In genomic region chr9:137721899-137722298, GRCh38 we compare ENCODE assay signal across 13 cellular contexts.
DNase-seq lines count a peak whose midpoint lies in the region; ATAC-seq, FAIRE-seq and TF ChIP-seq lines count a peak whose summit lies in the region.
"Had no signal": no experiment of that assay in that cellular context is flagged by ENCODE, and none has a peak within 500 bp of the region (broad histone marks: within the 10 kb centered on the region; RNA-seq: fewer than 3 reads in every experiment).

No MANE protein-coding gene starts in this region.

- H3K27me3 Mint-ChIP-seq in T-cell (no peaks in the 10 kb centered on the region), nephron progenitor cell (ENCODE audit: low read depth, poor library complexity) (peaks cover 8% of the 10 kb centered on the region)

- POLR2A ChIA-PET in T-cell (lab: Charles Lee), result no interaction called here
- POLR2A ChIA-PET in GM12878 (lab: Charles Lee), result no interaction called here
- POLR2A ChIA-PET in PC-9 (lab: Charles Lee; ENCODE audit: unreplicated experiment), result no interaction called here

- no peak overlapping the region for H3K9ac ChIP-seq in GM12878 (ENCODE audit: control insufficient read depth, insufficient read depth, low read length)

- no peaks in the 10 kb centered on the region for H3K27me3 ChIP-seq in GM12878 (replicated peaks in 1 of 2; ENCODE audit: control insufficient read depth in 2 of 2, insufficient read depth in 2 of 2, low read length in 1 of 2)
- H3K27me3 ChIP-seq in PC-9 (ENCODE audit: insufficient read depth, low read depth), result no peaks in the 10 kb centered on the region
- H3K27me3 ChIP-seq: right atrium auricular region, testis had no signal

- peak overlapping the region; percentile 90 to 96 for H3K27ac Mint-ChIP-seq in T-cell
- H3K27ac Mint-ChIP-seq in nephron progenitor cell, result peak overlapping the region; percentile 98

- no peak for TF ChIP-seq EP300 in GM12878 (IDR thresholded peaks at IDR 0.05; ENCODE audit: borderline replicate concordance in 1 of 2, control insufficient read depth in 1 of 2, low read depth in 2 of 2, low read length in 2 of 2)

- peaks cover 15% of the 10 kb centered on the region for H3K79me2 ChIP-seq in GM12878 (ENCODE audit: control insufficient read depth, insufficient read depth, low read length)
- H3K79me2 ChIP-seq in PC-9 (ENCODE audit: low read depth), result peaks cover 28% of the 10 kb centered on the region

- H2AFZ ChIP-seq in GM12878 (ENCODE audit: control insufficient read depth, low read depth, low read length) (no peak overlapping the region), PC-9 (no peak overlapping the region)

- H3K4me3 Mint-ChIP-seq in T-cell, result peak overlapping the region; percentile 44 to 72 (median 56)
- H3K4me3 Mint-ChIP-seq in nephron progenitor cell, result no peak overlapping the region

- H3K27ac ChIP-seq in GM12878 (ENCODE audit: control insufficient read depth, insufficient read depth) (no peak overlapping the region; the same call in 1 of the 2 replicates), PC-9 (no peak overlapping the region)
- H3K27ac ChIP-seq: right atrium auricular region, testis, WERI-Rb-1 had no signal

- CTCF ChIA-PET in T-cell (lab: Charles Lee) (no interaction called here), GM12878 (lab: Yijun Ruan, JAX) (interaction anchor here (0.7 to 1.0 kb wide), 3 partner anchors 49 to 280 kb away, joined by 3 to 4 read pairs (median 4); no protein-coding TSS in a partner anchor), PC-9 (lab: Charles Lee) (no interaction called here)

- peaks cover 3 to 13% (median 4%) of the 10 kb centered on the region in 3 donors for H3K9me3 Mint-ChIP-seq in T-cell
- peaks cover 48% of the 10 kb centered on the region for H3K9me3 Mint-ChIP-seq in nephron progenitor cell

- ATAC-seq in activated CD4-positive, CD25-positive, alpha-beta regulatory T cell treated with anti-CD3 and anti-CD28 coated beads, Interleukin-2, amount 50 U/mL, for 24 hours, result peak; percentile 2 to 32
- ATAC-seq in T-cell (replicated peaks in 1 of 4) (peak; percentile 46 to 66 (median 49)), GM12878 (no peak)

- RAD21 ChIA-PET in GM12878 (lab: Charles Lee; ENCODE audit: unreplicated experiment), result no interaction called here

- peaks cover 8 to 15% of the 10 kb centered on the region in 2 experiments; a peak in 3 of 4 replicates for H3K36me3 ChIP-seq in GM12878 (ENCODE audit: control insufficient read depth in 2 of 2, insufficient read depth in 2 of 2, low read length in 1 of 2)
- no peaks in the 10 kb centered on the region; the same call in 1 of the 2 replicates for H3K36me3 ChIP-seq in PC-9 (ENCODE audit: low read depth)

- TF ChIP-seq RAD21 in GM12878 (IDR thresholded peaks at IDR 0.05; ENCODE audit: insufficient read depth, low read depth, low read length), result peak; percentile 43; the same call in 1 of the 2 replicates

- peaks cover 5% of the 10 kb centered on the region; the same call in 1 of the 3 replicates for H3K9me3 ChIP-seq in GM12878 (replicated peaks; ENCODE audit: control insufficient read depth, insufficient read depth, low read length)
- H3K9me3 ChIP-seq in PC-9 (ENCODE audit: insufficient read depth, low read depth), result no peaks in the 10 kb centered on the region
- H3K9me3 ChIP-seq: testis had no signal

- peaks cover 4% of the 10 kb centered on the region; the same call in 1 of the 2 replicates for H3F3A ChIP-seq in PC-9 (ENCODE audit: insufficient read depth, low read depth)

- no peaks in the 10 kb centered on the region for H3K9me2 ChIP-seq in PC-9 (ENCODE audit: insufficient read depth)

- peak in 2 of 3 experiments; percentile 15 to 25; a peak in 1 of 6 replicates for TF ChIP-seq CTCF in GM12878 (IDR thresholded peaks at IDR 0.05 in 2 of 3, conservative IDR thresholded peaks at IDR 0.05 in 1 of 3; ENCODE audit: control insufficient read depth in 2 of 3, extremely low read depth in 1 of 3, insufficient read depth in 1 of 3, low read depth in 3 of 3, low read length in 3 of 3)
- no peak for TF ChIP-seq CTCF in nephron progenitor cell (IDR thresholded peaks at IDR 0.05)
- TF ChIP-seq CTCF in PC-9 (conservative IDR thresholded peaks at IDR 0.05), result no peak

- no peak for DNase-seq in activated CD4-positive, CD25-positive, alpha-beta regulatory T cell treated with anti-CD3 and anti-CD28 coated beads, Interleukin-2, amount 50 U/mL, for 72 hours
- DNase-seq in T-cell (peak in 20 of 34 experiments; percentile 24 to 56 (median 43)), GM12878 (ENCODE audit: low read depth, low spot score) (no peak), nephron progenitor cell (no peak), NCI-H345 treated with DMSO at 0.1 percent for 48 hours (lab: John Stamatoyannopoulos, UW; ENCODE audit: unreplicated experiment) (no peak), PC-9 (no peak), NCI-H2196 treated with DMSO at 0.1 percent for 48 hours (lab: John Stamatoyannopoulos, UW; ENCODE audit: unreplicated experiment) (no peak)
- DNase-seq: DMS153, NCI-H2227 treated with DMSO at 0.1 percent for 48 hours, testis, WERI-Rb-1 had no signal

- TF ChIP-seq POLR2A in GM12878 (IDR thresholded peaks at IDR 0.05; ENCODE audit: low read depth, low read length), result no peak

- FAIRE-seq in GM12878 (lab: Jason Lieb, UNC), result no peak

- SMC1A ChIA-PET in GM12878 (lab: Charles Lee; ENCODE audit: uncharacterized antibody, unreplicated experiment), result no interaction called here

- no peaks in the 10 kb centered on the region for H3K4me1 ChIP-seq in GM12878 (ENCODE audit: control insufficient read depth, insufficient read depth, low read length)
- H3K4me1 ChIP-seq in PC-9 (replicated peaks; ENCODE audit: insufficient read depth), result no peaks in the 10 kb centered on the region
- H3K4me1 ChIP-seq: testis had no signal

- H4K20me1 ChIP-seq in GM12878 (ENCODE audit: control insufficient read depth, insufficient read depth), result no peaks in the 10 kb centered on the region
- no peaks in the 10 kb centered on the region; the same call in none of the 2 replicates for H4K20me1 ChIP-seq in PC-9 (ENCODE audit: insufficient read depth)

- H3K4me1 Mint-ChIP-seq in T-cell (peaks cover 52 to 54% (median 53%) of the 10 kb centered on the region in 3 donors), nephron progenitor cell (peaks cover 22% of the 10 kb centered on the region)

- intact Hi-C loops in GM12878 (cut with micrococcal nuclease; ENCODE audit: unreplicated experiment), result no loop called here
- intact Hi-C loops in PC-9 (cut with micrococcal nuclease; ENCODE audit: unreplicated experiment), result no loop called here

- peaks cover 67% of the 10 kb centered on the region for H3K36me3 Mint-ChIP-seq in T-cell
- peaks cover 86% of the 10 kb centered on the region for H3K36me3 Mint-ChIP-seq in nephron progenitor cell (ENCODE audit: low read depth)

- WGBS in GM12878 (ENCODE audit: insufficient coverage, insufficient replicate concordance, low lambda C conversion rate, missing lambda C conversion rate), result 96% methylated on average over 5 of the region's 5 CpGs

- no TSS peak for BruUV-seq in GM12878 (replicated peaks; lab: Mats Ljungman, UMichigan)
- no TSS peak for BruUV-seq in PC-9 (replicated peaks; lab: Mats Ljungman, UMichigan)

- in situ Hi-C loops in GM12878 (cut with MboI), result no loop called here

- H3K4me3 ChIP-seq in GM12878, result no peak overlapping the region
- H3K4me3 ChIP-seq in PC-9, result no peak overlapping the region
- H3K4me3 ChIP-seq: right atrium auricular region, testis had no signal

- H3K4me2 ChIP-seq in GM12878 (ENCODE audit: control insufficient read depth, insufficient read depth), result no peak overlapping the region
- H3K4me2 ChIP-seq in PC-9, result no peak overlapping the region

TF ChIP-seq in GM12878, 131 proteins besides CTCF, POLR2A, EP300 and RAD21:
- TF ChIP-seq LARP7 (IDR thresholded peaks at IDR 0.05) (no peak), NFIC (IDR thresholded peaks at IDR 0.05; ENCODE audit: low read depth, low read length) (0 out of 2 replicates have a peak, but pooled peaks have one; percentile 6), SMC3 (IDR thresholded peaks at IDR 0.05; ENCODE audit: borderline replicate concordance, low read length) (peak; percentile 43; the same call in 1 of the 2 replicates), RFX5 (IDR thresholded peaks at IDR 0.05; ENCODE audit: low read depth, low read length) (no peak)

Comparison
In these comparisons a context has a peak if more than half of its experiments do, and no peak if none do; other contexts are left out.
1. DNase-seq: peak in T-cell (20 of 34); none in activated CD4-positive, CD25-positive, alpha-beta regulatory T cell treated with anti-CD3 and anti-CD28 coated beads, Interleukin-2, amount 50 U/mL, for 72 hours (single experiment), GM12878 (single experiment), nephron progenitor cell (single experiment), NCI-H345 treated with DMSO at 0.1 percent for 48 hours (single experiment), PC-9 (0 of 2) and NCI-H2196 treated with DMSO at 0.1 percent for 48 hours (single experiment).
2. CTCF ChIP-seq: peak in GM12878 (2 of 3); none in nephron progenitor cell (single experiment) and PC-9 (single experiment).